ENCODE assay signal across 8 cellular contexts in the genomic region with DNA sequence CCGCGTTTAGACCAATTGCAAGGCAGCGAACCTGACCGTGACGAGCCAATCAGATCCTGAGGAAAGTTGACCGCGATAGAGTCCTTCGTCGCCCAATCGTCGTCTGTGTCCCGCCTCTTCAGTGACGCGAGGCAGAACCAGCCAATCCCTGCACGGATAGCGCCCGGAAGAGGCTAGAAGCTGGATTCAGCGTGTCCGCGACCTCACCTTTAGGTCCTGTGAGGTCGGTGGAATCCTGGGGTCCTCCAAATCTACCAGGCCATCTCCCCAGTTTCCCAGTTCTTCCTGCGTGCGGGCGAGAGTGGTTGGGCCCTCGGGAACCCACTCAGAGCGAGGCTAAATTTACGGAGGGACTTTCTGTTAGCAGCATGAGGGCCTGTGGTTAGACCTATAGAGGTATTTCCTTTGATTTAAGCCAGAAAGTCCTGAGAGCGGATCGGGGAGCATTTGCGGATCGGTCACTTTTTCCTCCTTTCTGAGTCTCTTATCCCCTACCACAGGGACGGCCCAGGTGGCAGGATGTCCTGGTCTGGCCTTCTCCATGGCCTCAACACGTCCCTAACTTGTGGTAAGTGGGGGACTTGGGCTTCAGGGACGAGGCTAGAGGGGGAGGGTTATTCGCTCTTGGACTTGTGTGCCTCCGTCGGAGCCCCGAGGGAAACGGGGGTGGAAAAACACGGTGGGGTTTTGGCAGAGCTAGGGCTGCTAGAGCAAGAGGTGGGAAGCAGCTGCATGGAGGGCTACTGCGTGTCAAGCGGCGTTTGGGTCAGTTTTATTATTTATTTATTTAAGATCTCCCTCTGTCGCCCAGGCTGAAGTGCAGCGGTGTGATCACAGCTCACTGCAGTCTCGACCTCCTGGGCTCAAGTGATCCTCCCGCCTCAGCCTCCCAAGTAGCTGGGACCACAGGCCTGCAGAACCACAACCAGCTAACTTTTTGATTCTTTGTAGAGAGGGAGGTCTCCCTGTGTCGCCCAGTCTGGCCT. TPM values are rescaled to one million over a fixed set of nuclear protein-coding genes. Genes with fewer than 3 reads are reported as not detected.
DNase-seq lines count a peak whose midpoint lies in the region; ATAC-seq and TF ChIP-seq lines count a peak whose summit lies in the region.

A gene (plus strand): TSS at position 169 of the 986 bp plus-strand sequence. CDS start 351 bp downstream, at position 520.

- peaks cover 3% of the 10 kb centered on the region for H3K36me3 Mint-ChIP-seq in T-helper 17 cell (ENCODE audit: low read depth)

- peak within 1 kb of the TSS; percentile 99 for H3K27ac Mint-ChIP-seq in T-helper 17 cell

- H3K9me3 ChIP-seq in T-helper 17 cell (ENCODE audit: control insufficient read depth, low read length, poor library complexity, severe bottlenecking) (no peaks in the 10 kb centered on the region), gastrocnemius medialis (no peaks in the 10 kb centered on the region)

- no peak for TF ChIP-seq CTCF in gastrocnemius medialis (IDR thresholded peaks at IDR 0.05 in 4 of 5, conservative IDR thresholded peaks at IDR 0.05 in 1 of 5)

- no peaks in the 10 kb centered on the region for H3K27me3 Mint-ChIP-seq in T-helper 17 cell

- H3K4me3 ChIP-seq in gastrocnemius medialis: peak within 1 kb of the TSS; percentile 64 to 86 (median 76)

- DNase-seq in activated CD8-positive, alpha-beta memory T cell treated with anti-CD3 and anti-CD28 coated beads for 1 hour (ENCODE audit: extremely low read depth in 1 of 2, low read depth in 1 of 2): peak; percentile 93 to 98
- no peak for DNase-seq in activated CD8-positive, alpha-beta memory T cell treated with anti-CD3 and anti-CD28 coated beads, Interleukin-2, amount 50 U/mL, for 48 hours
- DNase-seq in NCI-H1694 treated with DMSO at 0.1 percent for 48 hours (lab: John Stamatoyannopoulos, UW) (peak; percentile 99), T-helper 17 cell (peak; percentile 92 to 96 (median 96)), brain pericyte (ENCODE audit: low read depth, low spot score) (peak; percentile 98), iPS DF 4.7 (ENCODE audit: extremely low read depth, low spot score) (peak; percentile 98), gastrocnemius medialis (peak; percentile 98 to 99)

- peak within 1 kb of the TSS; percentile 97 for H3K4me3 Mint-ChIP-seq in T-helper 17 cell

- TF ChIP-seq POLR2A in gastrocnemius medialis (IDR thresholded peaks at IDR 0.05): peak; percentile 35 to 71

- peak; percentile 92 for ATAC-seq in HG02870 (IDR thresholded peaks at IDR 0.05; ENCODE audit: unreplicated experiment)
- ATAC-seq in T-helper 17 cell: peak; percentile 95
- peak; percentile 99 for ATAC-seq in gastrocnemius medialis

- H3K4me1 Mint-ChIP-seq in T-helper 17 cell: peaks cover 21% of the 10 kb centered on the region

- intact Hi-C loops in gastrocnemius medialis (cut with DNase I; ENCODE audit: low total_unique reads): loop anchor here (1.0 to 5.0 kb wide), 5 partner anchors 32 to 595 kb away; a partner anchor contains a TSS

- peak within 1 kb of the TSS; percentile 81 to 94 (median 88) for H3K27ac ChIP-seq in gastrocnemius medialis

- no peaks in the 10 kb centered on the region for H3K27me3 ChIP-seq in gastrocnemius medialis

- H3K4me1 ChIP-seq in gastrocnemius medialis: peaks cover 14 to 17% of the 10 kb centered on the region in 2 donors

- in situ Hi-C loops in gastrocnemius medialis (cut with MboI; ENCODE audit: low sequenced_read_pairs in 4 of 4): no loop called here

- peaks cover 0 to 9% of the 10 kb centered on the region in 2 donors for H3K36me3 ChIP-seq in gastrocnemius medialis

RNA-seq across cellular contexts. Expression of the gene that starts here (rescaled TPM):
- total RNA-seq in T-helper 17 cell: 10 to 100 TPM; 18.9 to 22.0 TPM
- total RNA-seq in gastrocnemius medialis: 10 to 100 TPM; 20.0 to 49.8 (median 36.1) TPM
